15 cellular contexts compared by ENCODE assay signal in the genomic region with DNA sequence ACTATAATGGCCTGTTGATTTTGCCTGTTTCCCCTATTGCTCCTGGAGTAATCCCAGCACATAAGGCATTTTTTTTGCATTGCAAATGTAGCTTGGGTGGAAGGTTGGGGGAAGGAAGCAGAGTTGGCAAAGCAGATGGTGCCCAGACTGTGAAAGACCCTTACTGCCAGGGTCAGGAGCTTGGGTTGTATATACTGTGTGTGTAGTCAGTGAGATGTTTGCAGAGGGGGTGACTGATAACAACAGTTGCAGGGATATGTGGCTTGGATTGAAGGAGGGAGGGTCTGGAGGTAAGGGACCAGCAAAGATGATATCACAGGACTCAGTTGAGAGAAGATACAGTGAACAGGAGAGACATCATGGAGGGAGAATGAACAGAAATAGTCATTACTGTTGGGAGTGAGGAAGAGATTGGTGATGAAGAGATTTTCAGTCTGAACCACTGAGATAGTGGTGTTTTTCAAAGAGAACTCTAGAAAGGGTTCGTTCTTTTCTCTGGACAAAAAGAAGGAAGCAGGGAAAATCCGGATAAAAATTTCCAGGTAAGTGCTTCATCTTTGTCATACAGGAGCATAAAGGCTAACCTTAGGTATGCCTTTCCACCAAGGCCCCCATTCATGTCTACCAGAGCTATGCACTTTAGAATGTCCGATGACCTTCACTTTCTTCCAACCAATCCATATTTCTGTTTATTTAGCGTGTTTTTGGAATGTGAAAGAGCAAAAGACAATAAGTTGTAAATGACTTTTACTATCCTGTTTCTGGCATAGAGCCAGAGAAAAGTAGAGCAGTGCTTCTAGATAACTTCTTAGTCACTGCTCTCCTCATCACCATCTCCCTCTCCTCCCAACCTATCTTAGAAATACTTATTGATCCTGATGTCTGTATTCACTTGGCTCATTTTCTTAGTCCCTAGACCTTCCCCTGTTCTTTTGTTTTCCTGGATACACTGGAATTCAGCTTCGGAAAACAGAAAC.
DNase-seq lines count a peak whose midpoint lies in the region; ATAC-seq and TF ChIP-seq lines count a peak whose summit lies in the region.
"Had no signal": no experiment of that assay in that cellular context is flagged by ENCODE, and none has a peak within 500 bp of the region (broad histone marks: within the 10 kb centered on the region; RNA-seq: fewer than 3 reads in every experiment).

No MANE protein-coding gene starts in this region.

- H3K9me3 Mint-ChIP-seq in GM23338 (no peaks in the 10 kb centered on the region), progenitor cell of endocrine pancreas (ENCODE audit: low read depth) (peaks cover 3% of the 10 kb centered on the region)
- H3K9me3 Mint-ChIP-seq: H9 had no signal

- H3K36me3 Mint-ChIP-seq in GM23338 (ENCODE audit: low read depth) (no peaks in the 10 kb centered on the region), progenitor cell of endocrine pancreas (ENCODE audit: insufficient read depth) (peaks cover 19% of the 10 kb centered on the region)

- H3K4me1 Mint-ChIP-seq in GM23338, result peaks cover 8% of the 10 kb centered on the region
- peaks cover 9% of the 10 kb centered on the region for H3K4me1 Mint-ChIP-seq in progenitor cell of endocrine pancreas (ENCODE audit: low read depth)
- H3K4me1 Mint-ChIP-seq: CD8-positive, alpha-beta memory T cell had no signal

- ATAC-seq in GM23338 (no peak), GM18505 (IDR thresholded peaks at IDR 0.05; ENCODE audit: unreplicated experiment) (no peak)

- TF ChIP-seq CTCF in GM23338 (conservative IDR thresholded peaks at IDR 0.05; ENCODE audit: low read depth in 2 of 2) (no peak), choroid plexus epithelial cell (conservative IDR thresholded peaks at IDR 0.05; ENCODE audit: low read depth, low read length) (no peak), progenitor cell of endocrine pancreas (IDR thresholded peaks at IDR 0.05; ENCODE audit: unreplicated experiment) (no peak)

- DNase-seq in GM23338 (ENCODE audit: low spot score) (no peak), NCI-H526 (lab: John Stamatoyannopoulos, UW) (peak; percentile 89 to 90), choroid plexus epithelial cell (ENCODE audit: low read depth) (peak; percentile 4), progenitor cell of endocrine pancreas (ENCODE audit: low spot score, unreplicated experiment) (no peak), SHP77 treated with DMSO at 0.1 percent for 48 hours (lab: John Stamatoyannopoulos, UW) (no peak), NCI-H1105 treated with DMSO at 0.1 percent for 48 hours (lab: John Stamatoyannopoulos, UW) (no peak)
- DNase-seq: 8988T; AML-193; Caco-2; CD8-positive, alpha-beta memory T cell; GF-D8; GM23248; H9 had no signal

- H3K4me3 ChIP-seq in GM23338, result no peak overlapping the region
- no peak overlapping the region for H3K4me3 ChIP-seq in choroid plexus epithelial cell (ENCODE audit: low read depth, low read length)
- H3K4me3 ChIP-seq: BLaER1, GM23248 had no signal

- peaks cover 5% of the 10 kb centered on the region; the same call in 1 of the 2 replicates for H3K4me1 ChIP-seq in GM23338 (ENCODE audit: insufficient read depth)
- H3K4me1 ChIP-seq: BLaER1 had no signal

- H3K4me2 ChIP-seq in GM23338, result no peak overlapping the region
- H3K4me2 ChIP-seq: BLaER1 had no signal

- H3K27ac Mint-ChIP-seq in GM23338, result peak overlapping the region; percentile 7; the same call in 1 of the 2 replicates
- peak overlapping the region; percentile 12 for H3K27ac Mint-ChIP-seq in progenitor cell of endocrine pancreas
- H3K27ac Mint-ChIP-seq: CD8-positive, alpha-beta memory T cell; H9 had no signal

- no peak overlapping the region for H2AFZ ChIP-seq in GM23338
- H2AFZ ChIP-seq: GM23248 had no signal

- no peaks in the 10 kb centered on the region for H4K20me1 ChIP-seq in GM23338 (replicated peaks; ENCODE audit: insufficient read depth)
- H4K20me1 ChIP-seq: BLaER1 had no signal

- no peaks in the 10 kb centered on the region for H3F3A ChIP-seq in GM23338 (replicated peaks; ENCODE audit: low read depth)

- H3K27me3 ChIP-seq in GM23338 (ENCODE audit: insufficient read depth), result no peaks in the 10 kb centered on the region
- H3K27me3 ChIP-seq: BLaER1 had no signal

- no peaks in the 10 kb centered on the region for H3K36me3 ChIP-seq in GM23338 (ENCODE audit: insufficient read depth)
- H3K36me3 ChIP-seq: BLaER1 had no signal

- H3K79me2 ChIP-seq in GM23338 (replicated peaks; ENCODE audit: insufficient read depth), result no peaks in the 10 kb centered on the region

- H3K9me2 ChIP-seq in GM23338 (ENCODE audit: insufficient read depth), result no peaks in the 10 kb centered on the region; the same call in 1 of the 2 replicates

- H3K27me3 Mint-ChIP-seq in GM23338 (ENCODE audit: insufficient read depth, low read depth, poor library complexity) (no peaks in the 10 kb centered on the region), progenitor cell of endocrine pancreas (no peaks in the 10 kb centered on the region)
- H3K27me3 Mint-ChIP-seq: CD8-positive, alpha-beta memory T cell had no signal

- H3K4me3 Mint-ChIP-seq in GM23338 (no peak overlapping the region), progenitor cell of endocrine pancreas (ENCODE audit: low read depth) (no peak overlapping the region)
- H3K4me3 Mint-ChIP-seq: CD8-positive, alpha-beta memory T cell; H9 had no signal

- no peak for TF ChIP-seq POLR2A in GM18505 (IDR thresholded peaks at IDR 0.05; ENCODE audit: borderline replicate concordance, extremely low read depth, insufficient read depth, insufficient read length)

- H3K27ac ChIP-seq in GM23338 (ENCODE audit: low read depth), result no peak overlapping the region
- H3K27ac ChIP-seq: BLaER1, GM23248 had no signal

TF ChIP-seq in GM23338, 12 proteins besides CTCF, POLR2A, EP300 and RAD21 (continues in another document):
- TF ChIP-seq EZH2 (IDR thresholded peaks at IDR 0.05; ENCODE audit: low read depth, unreplicated experiment) (no peak), EZH2phosphoT487 (IDR thresholded peaks at IDR 0.05; ENCODE audit: unreplicated experiment) (no peak), CREB1 (CRISPR knock-in tag; IDR thresholded peaks at IDR 0.05; ENCODE audit: low read depth) (no peak), JUNB (IDR thresholded peaks at IDR 0.05; ENCODE audit: unreplicated experiment) (no peak)
- TF ChIP-seq, protein P1, sequence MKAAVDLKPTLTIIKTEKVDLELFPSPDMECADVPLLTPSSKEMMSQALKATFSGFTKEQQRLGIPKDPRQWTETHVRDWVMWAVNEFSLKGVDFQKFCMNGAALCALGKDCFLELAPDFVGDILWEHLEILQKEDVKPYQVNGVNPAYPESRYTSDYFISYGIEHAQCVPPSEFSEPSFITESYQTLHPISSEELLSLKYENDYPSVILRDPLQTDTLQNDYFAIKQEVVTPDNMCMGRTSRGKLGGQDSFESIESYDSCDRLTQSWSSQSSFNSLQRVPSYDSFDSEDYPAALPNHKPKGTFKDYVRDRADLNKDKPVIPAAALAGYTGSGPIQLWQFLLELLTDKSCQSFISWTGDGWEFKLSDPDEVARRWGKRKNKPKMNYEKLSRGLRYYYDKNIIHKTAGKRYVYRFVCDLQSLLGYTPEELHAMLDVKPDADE (IDR thresholded peaks at IDR 0.05), result no peak

Comparison
In these comparisons a context has a peak if more than half of its experiments do, and no peak if none do; other contexts are left out.
1. DNase-seq: peak in NCI-H526 (2 of 2) and choroid plexus epithelial cell (single experiment); none in GM23338 (single experiment), progenitor cell of endocrine pancreas (single experiment), SHP77 treated with DMSO at 0.1 percent for 48 hours (single experiment) and NCI-H1105 treated with DMSO at 0.1 percent for 48 hours (single experiment).